5 cellular contexts compared by ENCODE assay signal in genomic region chr3:186887507-186887938, GRCh38. TPM values are rescaled to one million over a fixed set of nuclear protein-coding genes. Genes with fewer than 3 reads are reported as not detected.
"Had no signal": no experiment of that assay in that cellular context is flagged by ENCODE, and none has a peak within 500 bp of the region (broad histone marks: within the 10 kb centered on the region; RNA-seq: fewer than 3 reads in every experiment).

No MANE protein-coding gene starts in this region.

RNA-seq across cellular contexts. Expression of gene ST6GAL1, which starts 42.8 kb away (rescaled TPM):
- total RNA-seq: GM23248 had no signal

RNA-seq across cellular contexts. Expression of gene ADIPOQ, which starts 45.0 kb away (rescaled TPM):
- total RNA-seq: GM23248, H1, HFFc6, HT1080, IMR-90 had no signal
